In the genomic region with DNA sequence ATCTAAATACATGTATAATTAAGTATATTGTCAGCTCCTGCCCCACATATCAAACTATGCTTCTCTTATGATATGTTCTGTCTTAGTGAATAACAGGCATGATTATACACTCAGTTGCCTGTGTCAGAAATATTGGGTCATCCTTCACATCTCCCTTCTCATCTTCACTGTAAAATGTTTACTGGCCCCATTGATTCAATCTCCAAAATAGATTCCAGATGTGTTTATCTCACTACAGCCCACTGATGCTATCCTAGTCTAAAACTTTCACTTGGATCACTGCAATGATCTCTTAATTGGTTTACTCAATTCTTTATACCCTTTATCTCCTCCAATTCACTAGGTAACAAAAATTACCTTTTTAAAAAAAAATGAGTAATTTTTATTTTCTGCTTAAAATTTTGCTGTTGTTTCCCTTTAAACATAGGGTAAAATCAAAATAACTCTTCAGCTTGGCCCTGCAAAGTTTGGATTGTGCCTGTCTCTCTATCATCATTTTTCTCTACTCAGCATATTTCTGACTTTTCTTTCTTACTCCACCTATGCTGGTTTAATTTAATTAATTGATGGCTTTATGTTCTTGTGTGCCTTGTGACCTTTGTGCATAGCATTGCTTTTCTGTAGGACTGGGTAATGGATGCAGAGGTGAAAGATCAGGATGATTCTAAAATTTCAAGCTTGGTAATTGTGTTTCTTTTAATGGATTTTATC, we compare ENCODE assay signal across 31 cellular contexts.
"Had no signal": no experiment of that assay in that cellular context is flagged by ENCODE, and none has a peak within 500 bp of the region (broad histone marks: within the 10 kb centered on the region; RNA-seq: fewer than 3 reads in every experiment).

No MANE protein-coding gene starts in this region.

- H3K27ac Mint-ChIP-seq: activated B cell treated with CpG ODN at 0.5 μM for 24 hours; activated CD4-positive, alpha-beta memory T cell treated with anti-CD3 and anti-CD28 coated beads, Interleukin-2, amount 10 ng/mL, durations not matched to agents 7 days and 5 days; activated CD4-positive, alpha-beta T cell treated with anti-CD3 and anti-CD28 coated beads, Interleukin-2, amount 10 ng/mL, durations not matched to agents 24 days and 14 days; activated naive CD4-positive, alpha-beta T cell treated with anti-CD3 and anti-CD28 coated beads, Interleukin-2, amount 10 ng/mL, durations not matched to agents 7 days and 5 days; activated naive CD4-positive, alpha-beta T cell treated with anti-CD3 and anti-CD28 coated beads, Interleukin-2, amount 50 U/mL, for 72 hours; activated naive CD8-positive, alpha-beta T cell treated with anti-CD3 and anti-CD28 coated beads, Interleukin-2, amount 10 ng/mL, durations not matched to agents 7 days and 5 days; activated T-cell treated with anti-CD3 and anti-CD28 coated beads, Interleukin-2, amount 50 U/mL, for 24 hours; activated T-cell treated with anti-CD3 and anti-CD28 coated beads, Interleukin-2, amount 50 U/mL, for 72 hours; brain had no signal

- H3K27me3 Mint-ChIP-seq: activated B cell treated with CpG ODN at 0.5 μM for 24 hours; activated CD4-positive, alpha-beta memory T cell treated with anti-CD3 and anti-CD28 coated beads, Interleukin-2, amount 10 ng/mL, durations not matched to agents 7 days and 5 days; activated CD4-positive, alpha-beta T cell treated with anti-CD3 and anti-CD28 coated beads, Interleukin-2, amount 10 ng/mL, durations not matched to agents 24 days and 14 days; activated naive CD4-positive, alpha-beta T cell treated with anti-CD3 and anti-CD28 coated beads, Interleukin-2, amount 10 ng/mL, durations not matched to agents 7 days and 5 days; activated naive CD8-positive, alpha-beta T cell treated with anti-CD3 and anti-CD28 coated beads, Interleukin-2, amount 10 ng/mL, durations not matched to agents 7 days and 5 days; activated T-cell treated with anti-CD3 and anti-CD28 coated beads, Interleukin-2, amount 50 U/mL, for 24 hours; brain had no signal

- H3K9me3 Mint-ChIP-seq: activated B cell treated with CpG ODN at 0.5 μM for 24 hours; activated CD4-positive, alpha-beta memory T cell treated with anti-CD3 and anti-CD28 coated beads, Interleukin-2, amount 10 ng/mL, durations not matched to agents 7 days and 5 days; activated CD4-positive, alpha-beta T cell treated with anti-CD3 and anti-CD28 coated beads, Interleukin-2, amount 10 ng/mL, durations not matched to agents 24 days and 14 days; activated naive CD4-positive, alpha-beta T cell treated with anti-CD3 and anti-CD28 coated beads, Interleukin-2, amount 10 ng/mL, durations not matched to agents 7 days and 5 days; activated naive CD4-positive, alpha-beta T cell treated with anti-CD3 and anti-CD28 coated beads, Interleukin-2, amount 50 U/mL, for 72 hours; activated naive CD8-positive, alpha-beta T cell treated with anti-CD3 and anti-CD28 coated beads, Interleukin-2, amount 10 ng/mL, durations not matched to agents 7 days and 5 days; activated T-cell treated with anti-CD3 and anti-CD28 coated beads, Interleukin-2, amount 50 U/mL, for 24 hours; brain had no signal

- H3K4me1 ChIP-seq: ascending aorta, breast epithelium, colonic mucosa had no signal

- ATAC-seq: activated CD4-positive, CD25-positive, alpha-beta regulatory T cell treated with anti-CD3 and anti-CD28 coated beads, Interleukin-2, amount 50 U/mL, for 24 hours; activated naive CD4-positive, alpha-beta T cell treated with anti-CD3 and anti-CD28 coated beads, Interleukin-2, amount 50 U/mL, for 72 hours; activated T-cell treated with anti-CD3 and anti-CD28 coated beads, Interleukin-2, amount 50 U/mL, for 72 hours; gastroesophageal sphincter had no signal

- H3K4me3 Mint-ChIP-seq: activated B cell treated with CpG ODN at 0.5 μM for 24 hours; activated CD4-positive, alpha-beta memory T cell treated with anti-CD3 and anti-CD28 coated beads, Interleukin-2, amount 10 ng/mL, durations not matched to agents 7 days and 5 days; activated CD4-positive, alpha-beta T cell treated with anti-CD3 and anti-CD28 coated beads, Interleukin-2, amount 10 ng/mL, durations not matched to agents 24 days and 14 days; activated naive CD4-positive, alpha-beta T cell treated with anti-CD3 and anti-CD28 coated beads, Interleukin-2, amount 10 ng/mL, durations not matched to agents 7 days and 5 days; activated naive CD8-positive, alpha-beta T cell treated with anti-CD3 and anti-CD28 coated beads, Interleukin-2, amount 10 ng/mL, durations not matched to agents 7 days and 5 days; activated T-cell treated with anti-CD3 and anti-CD28 coated beads, Interleukin-2, amount 50 U/mL, for 24 hours; activated T-cell treated with anti-CD3 and anti-CD28 coated beads, Interleukin-2, amount 50 U/mL, for 72 hours; brain had no signal

- H3K9me3 ChIP-seq: ascending aorta, breast epithelium, colonic mucosa, esophagus squamous epithelium, gastroesophageal sphincter had no signal

- H3K27me3 ChIP-seq: ascending aorta, breast epithelium, cardiac muscle cell, colonic mucosa, esophagus squamous epithelium, gastroesophageal sphincter had no signal

- DNase-seq: activated B cell treated with CpG ODN at 0.5 μM for 24 hours; activated CD4-positive, alpha-beta memory T cell treated with anti-CD3 and anti-CD28 coated beads, Interleukin-2, amount 10 ng/mL, durations not matched to agents 7 days and 5 days; activated CD4-positive, alpha-beta T cell treated with anti-CD3 and anti-CD28 coated beads, Interleukin-2, amount 10 ng/mL, durations not matched to agents 24 days and 14 days; activated CD4-positive, alpha-beta T cell treated with anti-CD3 and anti-CD28 coated beads, Interleukin-2, amount 50 U/mL, for 4 hours; activated CD8-positive, alpha-beta memory T cell treated with anti-CD3 and anti-CD28 coated beads, Interleukin-2, amount 50 U/mL, for 48 hours; activated gamma-delta T cell; activated naive CD4-positive, alpha-beta T cell; activated naive CD4-positive, alpha-beta T cell treated with anti-CD3 and anti-CD28 coated beads, Interleukin-2, amount 10 ng/mL, durations not matched to agents 7 days and 5 days; activated naive CD8-positive, alpha-beta T cell treated with anti-CD3 and anti-CD28 coated beads, Interleukin-2, amount 10 ng/mL, durations not matched to agents 7 days and 5 days; activated T-cell treated with anti-CD3 and anti-CD28 coated beads for 4 hours; activated T-cell treated with anti-CD3 and anti-CD28 coated beads, Interleukin-2, amount 50 U/mL, for 24 hours; activated T-cell treated with anti-CD3 and anti-CD28 coated beads, Interleukin-2, amount 50 U/mL, for 72 hours; central memory CD4-positive, alpha-beta T cell; cerebellar nuclear complex; colonic mucosa; effector CD8-positive, alpha-beta T cell; esophagus squamous epithelium; foreskin melanocyte; hippocampal formation; T1000; WERI-Rb-1 had no signal

- FAIRE-seq: endometrium, endothelial cell of umbilical vein had no signal

- H3K4me1 Mint-ChIP-seq: activated B cell treated with CpG ODN at 0.5 μM for 24 hours; activated CD4-positive, alpha-beta memory T cell treated with anti-CD3 and anti-CD28 coated beads, Interleukin-2, amount 10 ng/mL, durations not matched to agents 7 days and 5 days; activated CD4-positive, alpha-beta T cell treated with anti-CD3 and anti-CD28 coated beads, Interleukin-2, amount 10 ng/mL, durations not matched to agents 24 days and 14 days; activated naive CD4-positive, alpha-beta T cell treated with anti-CD3 and anti-CD28 coated beads, Interleukin-2, amount 10 ng/mL, durations not matched to agents 7 days and 5 days; activated naive CD8-positive, alpha-beta T cell treated with anti-CD3 and anti-CD28 coated beads, Interleukin-2, amount 10 ng/mL, durations not matched to agents 7 days and 5 days had no signal

- H3K4me3 ChIP-seq: ascending aorta, breast epithelium, cardiac muscle cell, colonic mucosa, esophagus squamous epithelium, gastroesophageal sphincter had no signal

- H3K27ac ChIP-seq: ascending aorta, breast epithelium, cardiac muscle cell, colonic mucosa, epithelial cell of prostate, esophagus squamous epithelium, gastroesophageal sphincter, WERI-Rb-1 had no signal

- H3K36me3 ChIP-seq: ascending aorta, breast epithelium, cardiac muscle cell, colonic mucosa, esophagus squamous epithelium, gastroesophageal sphincter, WERI-Rb-1 had no signal

- H3K36me3 Mint-ChIP-seq: activated naive CD4-positive, alpha-beta T cell treated with anti-CD3 and anti-CD28 coated beads, Interleukin-2, amount 10 ng/mL, durations not matched to agents 7 days and 5 days; activated naive CD4-positive, alpha-beta T cell treated with anti-CD3 and anti-CD28 coated beads, Interleukin-2, amount 50 U/mL, for 72 hours; activated naive CD8-positive, alpha-beta T cell treated with anti-CD3 and anti-CD28 coated beads, Interleukin-2, amount 10 ng/mL, durations not matched to agents 7 days and 5 days; brain had no signal
